8 cellular contexts compared by ENCODE assay signal in the genomic region with DNA sequence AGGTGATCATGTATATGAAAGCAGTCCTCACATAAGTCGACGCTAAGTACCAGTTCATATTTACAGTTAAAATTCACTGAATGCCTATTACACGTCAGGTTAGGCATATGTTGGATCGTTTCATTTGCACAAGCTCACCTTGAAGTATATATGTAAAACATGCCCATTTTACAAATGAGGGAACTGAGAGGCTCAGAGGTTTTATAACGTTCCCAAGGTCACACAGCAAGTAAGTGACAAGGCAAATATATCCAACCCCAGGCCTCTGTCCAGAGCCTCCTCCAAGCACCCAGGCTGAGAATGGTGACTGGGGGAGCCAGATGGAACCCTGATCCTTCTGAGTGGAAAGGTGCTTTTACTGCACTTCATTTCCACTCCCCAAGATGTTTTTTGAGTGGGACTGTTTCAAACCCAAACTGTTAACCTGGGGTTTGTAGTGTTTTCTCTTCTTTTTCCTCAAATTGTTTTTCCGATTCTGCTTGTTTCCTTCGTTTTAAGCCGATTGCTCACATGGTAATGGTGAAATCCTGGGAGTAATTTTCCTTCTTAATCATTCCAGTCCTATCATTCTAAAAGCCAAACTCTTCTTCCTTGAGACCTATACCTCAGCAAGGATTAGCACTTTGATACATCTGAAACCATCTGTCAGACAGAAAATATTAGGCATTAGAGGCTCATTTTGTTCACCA. TPM values are rescaled to one million over a fixed set of nuclear protein-coding genes. Genes with fewer than 3 reads are reported as not detected.
DNase-seq lines count a peak whose midpoint lies in the region; ATAC-seq and TF ChIP-seq lines count a peak whose summit lies in the region.

No MANE protein-coding gene starts in this region.

- peaks cover 21% of the 10 kb centered on the region for H3K4me1 Mint-ChIP-seq in activated T-cell treated with anti-CD3 and anti-CD28 coated beads, Interleukin-2, amount 50 U/mL, for 72 hours (ENCODE audit: low read depth)

- H3K4me3 Mint-ChIP-seq in activated T-cell treated with anti-CD3 and anti-CD28 coated beads, Interleukin-2, amount 50 U/mL, for 72 hours = peak overlapping the region; percentile 95 to 97

- H3K4me1 ChIP-seq in spleen = peaks cover 8 to 36% (median 25%) of the 10 kb centered on the region in 6 donors

- H3K36me3 ChIP-seq in SU-DHL-6 (ENCODE audit: low read length) (no peaks in the 10 kb centered on the region), spleen (no peaks in the 10 kb centered on the region)

- no peak for ATAC-seq in activated T-cell treated with anti-CD3 and anti-CD28 coated beads, Interleukin-2, amount 50 U/mL, for 72 hours (replicated peaks in 1 of 2)
- ATAC-seq in GM19463 (IDR thresholded peaks at IDR 0.05; ENCODE audit: unreplicated experiment) = no peak

- H2AFZ ChIP-seq in SU-DHL-6 (ENCODE audit: low read depth, low read length, severe bottlenecking) = peak overlapping the region; percentile 50

- H3K27ac Mint-ChIP-seq in activated T-cell treated with anti-CD3 and anti-CD28 coated beads, Interleukin-2, amount 50 U/mL, for 72 hours = peak overlapping the region; percentile 92

- H3K4me3 ChIP-seq in SU-DHL-6 (ENCODE audit: insufficient read depth, low read length, poor library complexity, severe bottlenecking) = peak overlapping the region; percentile 79
- peak overlapping the region; percentile 60 to 97 for H3K4me3 ChIP-seq in foreskin fibroblast (ENCODE audit: low read depth in 1 of 2, low read length in 2 of 2)
- peak overlapping the region; percentile 50 to 89 (median 58) for H3K4me3 ChIP-seq in spleen

- intact Hi-C loops in spleen (cut with DNase I; ENCODE audit: low total_unique reads) = loop anchor here (5.0 kb wide), 1 partner anchor 58 kb away; no protein-coding TSS in a partner anchor

- TF ChIP-seq CTCF in SU-DHL-6 (IDR thresholded peaks at IDR 0.05; ENCODE audit: insufficient read depth, low read length, poor library complexity, severe bottlenecking) (no peak), foreskin fibroblast (IDR thresholded peaks at IDR 0.05; ENCODE audit: low read depth, low read length) (no peak), spleen (IDR thresholded peaks at IDR 0.05 in 8 of 11, conservative IDR thresholded peaks at IDR 0.05 in 3 of 11) (no peak)

- no peaks in the 10 kb centered on the region for H3K9me3 ChIP-seq in SU-DHL-6 (ENCODE audit: insufficient read depth, low read length)
- no peaks in the 10 kb centered on the region for H3K9me3 ChIP-seq in spleen

- no peak for TF ChIP-seq POLR2A in spleen (IDR thresholded peaks at IDR 0.05)

- H3K27me3 ChIP-seq in SU-DHL-6 (ENCODE audit: low read length) (no peaks in the 10 kb centered on the region), spleen (replicated peaks in 1 of 7) (no peaks in the 10 kb centered on the region)

- no peak for DNase-seq in activated T-cell treated with anti-CD3 and anti-CD28 coated beads, Interleukin-2, amount 50 U/mL, for 72 hours
- no peak for DNase-seq in activated T-cell treated with anti-CD3 and anti-CD28 coated beads, Interleukin-2, amount 50 U/mL, for 48 hours
- DNase-seq in foreskin fibroblast (no peak), spleen (no peak), 8988T (no peak), DMS79 treated with DMSO at 0.1 percent for 48 hours (lab: John Stamatoyannopoulos, UW) (no peak)

- H3F3A ChIP-seq in SU-DHL-6 (ENCODE audit: insufficient read depth) = 0 out of 2 replicates have a peak, but pooled peaks cover 16% of the 10 kb centered on the region

- H3K36me3 Mint-ChIP-seq in activated T-cell treated with anti-CD3 and anti-CD28 coated beads, Interleukin-2, amount 50 U/mL, for 72 hours (ENCODE audit: insufficient read depth in 2 of 2) = peaks cover 0 to 2% of the 10 kb centered on the region in 2 donors

- peak overlapping the region; percentile 76 for H3K9ac ChIP-seq in SU-DHL-6 (ENCODE audit: low read length)

- H3K27me3 Mint-ChIP-seq in activated T-cell treated with anti-CD3 and anti-CD28 coated beads, Interleukin-2, amount 50 U/mL, for 72 hours (ENCODE audit: low read depth) = no peaks in the 10 kb centered on the region

- 59 to 76% (median 69%) methylated on average over 8 of the region's 8 CpGs for WGBS in spleen, 5 donors

- no peaks in the 10 kb centered on the region for H4K20me1 ChIP-seq in SU-DHL-6 (ENCODE audit: low read depth, low read length)

- H3K9me2 ChIP-seq in SU-DHL-6 (replicated peaks; ENCODE audit: insufficient read depth, low read length) = no peaks in the 10 kb centered on the region

- peak overlapping the region; percentile 84 for H3K27ac ChIP-seq in SU-DHL-6 (ENCODE audit: low read depth, low read length)
- H3K27ac ChIP-seq in spleen = peak overlapping the region; percentile 82 to 97 (median 92)

- H3K79me2 ChIP-seq in SU-DHL-6 (ENCODE audit: insufficient read depth, low read length) = peaks cover 28% of the 10 kb centered on the region

- H3K9me3 Mint-ChIP-seq in activated T-cell treated with anti-CD3 and anti-CD28 coated beads, Interleukin-2, amount 50 U/mL, for 72 hours = no peaks in the 10 kb centered on the region

- peak overlapping the region; percentile 72 for H3K4me2 ChIP-seq in SU-DHL-6 (ENCODE audit: low read depth, low read length, poor library complexity, severe bottlenecking)

RNA-seq across cellular contexts. Expression of gene SMIM20, which starts 0.8 kb away (rescaled TPM):
- total RNA-seq in activated T-cell treated with anti-CD3 and anti-CD28 coated beads, Interleukin-2, amount 50 U/mL, for 72 hours = 10 to 100 TPM; 24.1 to 33.9 TPM
- 10 to 100 TPM; 15.7 to 25.9 (median 20.2) TPM for total RNA-seq in spleen
- 10 to 100 TPM; 39.7 to 61.0 (median 45.8) TPM for polyA plus RNA-seq in spleen

RNA-seq across cellular contexts. Expression of gene SEL1L3, which starts 52.0 kb away (rescaled TPM):
- total RNA-seq in activated T-cell treated with anti-CD3 and anti-CD28 coated beads, Interleukin-2, amount 50 U/mL, for 72 hours = 10 to 100 TPM; 27.7 to 61.2 TPM
- 100 to 1,000 TPM; 125 to 319 (median 133) TPM for total RNA-seq in spleen
- 100 to 1,000 TPM in 1 of 3 donors, 10 to 100 TPM in 2; 59.0 to 102 (median 81.3) TPM for polyA plus RNA-seq in spleen
